In the genomic region with DNA sequence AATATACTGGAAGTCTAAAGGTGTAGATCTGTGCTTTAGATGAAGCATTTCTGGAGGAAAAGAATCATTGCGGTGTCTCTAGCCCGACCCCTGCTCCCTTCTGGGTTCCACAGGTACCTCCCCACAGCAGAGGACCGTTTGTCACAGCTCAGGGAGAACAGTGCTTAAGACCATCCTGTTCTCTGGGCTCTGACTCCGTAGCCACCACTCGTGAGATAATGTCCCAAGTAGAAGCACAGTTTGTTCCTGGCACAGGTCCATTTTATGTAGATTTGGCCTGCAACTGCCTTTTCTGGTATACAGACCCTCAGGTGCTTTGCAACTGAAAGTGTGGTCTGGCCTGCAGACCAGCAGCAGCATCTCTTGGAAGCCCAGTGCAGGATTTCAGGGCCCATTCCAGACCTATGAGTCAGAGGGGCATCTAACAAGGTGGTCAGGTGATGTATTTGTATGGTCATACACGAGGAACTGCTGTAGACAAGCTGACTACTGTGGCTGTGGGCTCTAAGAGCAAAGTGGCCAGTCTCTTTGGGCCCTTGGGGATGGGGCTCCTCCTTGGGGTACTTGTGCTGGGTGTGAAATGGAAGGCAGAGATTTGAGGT, we compare ENCODE assay signal across 13 cellular contexts. TPM values are rescaled to one million over a fixed set of nuclear protein-coding genes. Genes with fewer than 3 reads are reported as not detected.
DNase-seq lines count a peak whose midpoint lies in the region; ATAC-seq and TF ChIP-seq lines count a peak whose summit lies in the region.
"Had no signal": no experiment of that assay in that cellular context is flagged by ENCODE, and none has a peak within 500 bp of the region (broad histone marks: within the 10 kb centered on the region; RNA-seq: fewer than 3 reads in every experiment).

No MANE protein-coding gene starts in this region.

- no peak overlapping the region for H3K27ac ChIP-seq in brain microvascular endothelial cell
- H3K27ac ChIP-seq: psoas muscle had no signal

- no peaks in the 10 kb centered on the region for H3K27me3 ChIP-seq in brain microvascular endothelial cell (replicated peaks)
- H3K27me3 ChIP-seq in kidney epithelial cell (ENCODE audit: control insufficient read depth, insufficient read depth, low read length): no peaks in the 10 kb centered on the region

- H3K4me3 ChIP-seq in brain microvascular endothelial cell (ENCODE audit: low read depth, low read length): no peak overlapping the region
- no peak overlapping the region for H3K4me3 ChIP-seq in kidney epithelial cell (ENCODE audit: low read depth, low read length)
- H3K4me3 ChIP-seq: psoas muscle had no signal

- H3K36me3 ChIP-seq in brain microvascular endothelial cell (replicated peaks) (no peaks in the 10 kb centered on the region), kidney epithelial cell (ENCODE audit: control insufficient read depth, insufficient read depth, low read length) (no peaks in the 10 kb centered on the region)

- in situ Hi-C loops in brain microvascular endothelial cell (cut with HindIII; ENCODE audit: low pct_ligation_motif_present, low sequenced_read_pairs) (loop anchor here (25.0 kb wide), 1 partner anchor 171 kb away; no protein-coding TSS in a partner anchor), G401 (cut with HindIII; ENCODE audit: low sequenced_read_pairs) (no loop called here)

- no peak for ATAC-seq in GM19455 (IDR thresholded peaks at IDR 0.05; ENCODE audit: unreplicated experiment)
- ATAC-seq in HG02852 (IDR thresholded peaks at IDR 0.05; ENCODE audit: unreplicated experiment): no peak
- ATAC-seq: Panc1, psoas muscle had no signal

- TF ChIP-seq CTCF in brain microvascular endothelial cell (IDR thresholded peaks at IDR 0.05; ENCODE audit: low read depth, low read length, missing control alignments) (no peak), kidney epithelial cell (IDR thresholded peaks at IDR 0.05; ENCODE audit: insufficient read depth, low read length, poor library complexity, severe bottlenecking) (no peak)

- peak; percentile 26 for DNase-seq in AG08395 (ENCODE audit: low spot score)
- DNase-seq in HT1080 (ENCODE audit: low read depth): peak; percentile 81
- DNase-seq in brain microvascular endothelial cell: peak; percentile 22
- DNase-seq in kidney epithelial cell (ENCODE audit: low read depth): peak; percentile 57
- DNase-seq in G401 (ENCODE audit: low spot score): no peak
- DNase-seq in SKM-1 treated with dmso at 0.1 percent for 144 hours (lab: John Stamatoyannopoulos, UW; ENCODE audit: unreplicated experiment): no peak
- DNase-seq: GDM1, hippocampal formation, NCI-H2081 treated with DMSO at 0.1 percent for 48 hours, psoas muscle had no signal

RNA-seq across cellular contexts. Expression of gene TMEM125, which starts 28.3 kb away (rescaled TPM):
- not detected in 2 replicates for total RNA-seq in HT1080 (2014; rRNA removed; shearing (Covaris generic))
- not detected in 2 replicates for polyA plus RNA-seq in HT1080 (2015; cell fraction: cytosol; rRNA removed)
- not detected in 2 replicates for polyA plus RNA-seq in HT1080 (2015; cell fraction: nucleus; rRNA removed)
- total RNA-seq in kidney epithelial cell: 15.7 and 16.2 TPM in 2 replicates
- total RNA-seq in G401 (2014; rRNA removed; shearing (Covaris generic)): not detected in 2 replicates
- total RNA-seq: psoas muscle had no signal
- polyA plus RNA-seq: psoas muscle had no signal

RNA-seq across cellular contexts. Expression of gene C1orf210, which starts 43.9 kb away (rescaled TPM):
- not detected in 2 replicates for total RNA-seq in HT1080 (2014; rRNA removed; shearing (Covaris generic))
- not detected in 2 replicates for polyA plus RNA-seq in HT1080 (2015; cell fraction: cytosol; rRNA removed)
- polyA plus RNA-seq in HT1080 (2015; cell fraction: nucleus; rRNA removed): 0.33 TPM in 1 of 2 replicates, not detected in the other
- 4.8 and 6.6 TPM in 2 replicates for total RNA-seq in kidney epithelial cell
- total RNA-seq in G401 (2014; rRNA removed; shearing (Covaris generic)): not detected in 2 replicates
- total RNA-seq: psoas muscle had no signal

RNA-seq across cellular contexts. Expression of gene TIE1, which starts 59.3 kb away (rescaled TPM):
- 135 and 139 TPM in 2 replicates for total RNA-seq in HT1080 (2014; rRNA removed; shearing (Covaris generic))
- 34.9 and 45.3 TPM in 2 replicates for polyA plus RNA-seq in HT1080 (2015; cell fraction: cytosol; rRNA removed)
- polyA plus RNA-seq in HT1080 (2015; cell fraction: nucleus; rRNA removed): 101 and 121 TPM in 2 replicates
- 6.5 and 7.1 TPM in 2 replicates for total RNA-seq in kidney epithelial cell
- total RNA-seq in G401 (2014; rRNA removed; shearing (Covaris generic)): not detected in 2 replicates

Comparison
In these comparisons a context has a peak if more than half of its experiments do, and no peak if none do; other contexts are left out.
1. DNase-seq: peak in AG08395 (single experiment), HT1080 (single experiment), brain microvascular endothelial cell (single experiment) and kidney epithelial cell (single experiment); none in G401 (single experiment) and SKM-1 treated with dmso at 0.1 percent for 144 hours (single experiment).
2. RNA of gene TMEM125, which starts 28.3 kb away (total RNA-seq): 15.7 to 16.2 TPM in kidney epithelial cell; not detected in HT1080 and not detected in G401; every median in the first group is over 10 times any median in the second.
3. RNA of gene TIE1, which starts 59.3 kb away (total RNA-seq): 135 to 139 TPM in HT1080; 6.5 to 7.1 TPM in kidney epithelial cell and not detected in G401; every median in the first group is over 10 times any median in the second.